ENCODE assay signal across 24 cellular contexts in the genomic region with DNA sequence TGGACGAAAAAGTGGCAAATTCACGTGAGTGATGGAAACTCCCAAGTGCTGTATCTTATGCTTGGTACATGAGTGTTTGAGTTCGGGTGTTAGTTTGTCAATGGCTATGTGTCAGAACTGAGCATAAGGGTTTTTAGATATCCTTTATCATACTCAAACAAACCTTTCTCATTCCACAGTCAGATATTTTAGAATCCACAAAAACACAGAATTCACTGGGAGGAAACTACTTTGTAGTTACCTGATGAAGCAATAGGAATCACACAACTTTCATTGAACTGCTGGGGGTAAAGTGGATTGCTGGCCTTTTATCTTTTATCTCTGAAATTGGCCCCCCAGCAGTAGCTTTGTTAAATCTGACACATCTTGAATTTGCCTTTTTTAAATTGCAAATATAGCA.
"Had no signal": no experiment of that assay in that cellular context is flagged by ENCODE, and none has a peak within 500 bp of the region (broad histone marks: within the 10 kb centered on the region; RNA-seq: fewer than 3 reads in every experiment).

No MANE protein-coding gene starts in this region.

- H3K4me1 ChIP-seq: esophagus muscularis mucosa, foreskin keratinocyte, heart left ventricle, lower lobe of right lung, vagina had no signal

- H3K4me3 ChIP-seq: esophagus muscularis mucosa, heart left ventricle, lower lobe of right lung, thoracic aorta, vagina had no signal

- H3K9me3 ChIP-seq: lower lobe of right lung, thoracic aorta, vagina had no signal

- DNase-seq: activated B cell treated with CpG ODN at 0.5 μM for 24 hours; activated CD4-positive, alpha-beta T cell treated with anti-CD3 and anti-CD28 coated beads for 4 hours; activated CD4-positive, alpha-beta T cell treated with anti-CD3 and anti-CD28 coated beads, Interleukin-2, amount 50 U/mL, for 4 hours; activated effector memory CD4-positive, alpha-beta T cell treated with Interleukin-2 at 50 U/mL for 16 hours; activated naive CD4-positive, alpha-beta T cell treated with Interleukin-2 at 50 U/mL for 16 hours; anterior cingulate cortex; dermis blood vessel endothelial cell; effector CD4-positive, alpha-beta T cell; foreskin keratinocyte; heart left ventricle; kidney glomerular epithelial cell; lower lobe of right lung; mesenchymal stem cell; natural killer cell; posterior cingulate gyrus; right cardiac atrium; stimulated activated CD4-positive, alpha-beta T cell treated with anti-CD3 and anti-CD28 coated beads, Interleukin-12 subunit alpha, Interleukin-12 subunit beta, amount 100 ng/mL, for 4 hours; stimulated activated CD4-positive, alpha-beta T cell treated with anti-CD3 and anti-CD28 coated beads, Interleukin-4, amount 100 ng/mL, for 1 hour; stimulated activated naive CD8-positive, alpha-beta T cell treated with anti-CD3 and anti-CD28 coated beads, Interleukin-15, Interleukin-2, amounts not matched to agents 100 U/mL and 50 U/mL, for 24 hours; T1000 had no signal

- H3K27ac ChIP-seq: esophagus muscularis mucosa, foreskin keratinocyte, heart left ventricle, lower lobe of right lung, thoracic aorta, vagina had no signal

- H3K36me3 ChIP-seq: esophagus muscularis mucosa, heart left ventricle, lower lobe of right lung, thoracic aorta, vagina had no signal

- ATAC-seq: foreskin keratinocyte; heart left ventricle; left lobe of liver; lower lobe of right lung; natural killer cell; right cardiac atrium; stimulated activated naive CD8-positive, alpha-beta T cell treated with anti-CD3 and anti-CD28 coated beads, Interleukin-15, Interleukin-2, amounts not matched to agents 100 U/mL and 50 U/mL, for 24 hours had no signal

- H3K27me3 ChIP-seq: foreskin keratinocyte, vagina had no signal
